Comparison of ENCODE assay signal across 13 cellular contexts in genomic region chr9:136616307-136616635, GRCh38.
"Had no signal": no experiment of that assay in that cellular context is flagged by ENCODE, and none has a peak within 500 bp of the region (broad histone marks: within the 10 kb centered on the region; RNA-seq: fewer than 3 reads in every experiment).

No MANE protein-coding gene starts in this region.

- H3K4me3 Mint-ChIP-seq: stimulated activated effector memory CD8-positive, alpha-beta T cell treated with anti-CD3 and anti-CD28 coated beads, Interleukin-12 subunit alpha, Interleukin-12 subunit beta, amount 100 ng/mL, for 72 hours; T-cell had no signal

- H3K4me2 ChIP-seq: hepatocyte had no signal

- H3K4me3 ChIP-seq: adrenal gland, colonic mucosa, esophagus muscularis mucosa, hepatocyte, left lung had no signal

- H3K27me3 ChIP-seq: adrenal gland, colonic mucosa, esophagus muscularis mucosa, hepatocyte, left lung had no signal

- H3K9me3 ChIP-seq: adrenal gland, colonic mucosa, esophagus muscularis mucosa, left lung had no signal

- DNase-seq: activated CD4-positive, alpha-beta T cell treated with anti-CD3 and anti-CD28 coated beads for 1 hour; activated CD4-positive, alpha-beta T cell treated with anti-CD3 and anti-CD28 coated beads, Interleukin-2, amount 50 U/mL, for 4 hours; activated naive CD4-positive, alpha-beta T cell treated with anti-CD3 and anti-CD28 coated beads, Interleukin-2, amount 50 U/mL, for 16 hours; adrenal gland; posterior cingulate gyrus; retina; T-cell; T-helper 9 cell had no signal

- H3K36me3 ChIP-seq: adrenal gland, colonic mucosa, esophagus muscularis mucosa, left lung had no signal

- H3K27ac Mint-ChIP-seq: T-cell had no signal

- H3K27ac ChIP-seq: adrenal gland, colonic mucosa, esophagus muscularis mucosa, hepatocyte had no signal

- H3K36me3 Mint-ChIP-seq: stimulated activated effector memory CD8-positive, alpha-beta T cell treated with anti-CD3 and anti-CD28 coated beads, Interleukin-12 subunit alpha, Interleukin-12 subunit beta, amount 100 ng/mL, for 72 hours; T-cell had no signal

- H3K27me3 Mint-ChIP-seq: T-cell had no signal

- H3K9me3 Mint-ChIP-seq: stimulated activated effector memory CD8-positive, alpha-beta T cell treated with anti-CD3 and anti-CD28 coated beads, Interleukin-12 subunit alpha, Interleukin-12 subunit beta, amount 100 ng/mL, for 72 hours; T-cell had no signal
